In the genomic region with DNA sequence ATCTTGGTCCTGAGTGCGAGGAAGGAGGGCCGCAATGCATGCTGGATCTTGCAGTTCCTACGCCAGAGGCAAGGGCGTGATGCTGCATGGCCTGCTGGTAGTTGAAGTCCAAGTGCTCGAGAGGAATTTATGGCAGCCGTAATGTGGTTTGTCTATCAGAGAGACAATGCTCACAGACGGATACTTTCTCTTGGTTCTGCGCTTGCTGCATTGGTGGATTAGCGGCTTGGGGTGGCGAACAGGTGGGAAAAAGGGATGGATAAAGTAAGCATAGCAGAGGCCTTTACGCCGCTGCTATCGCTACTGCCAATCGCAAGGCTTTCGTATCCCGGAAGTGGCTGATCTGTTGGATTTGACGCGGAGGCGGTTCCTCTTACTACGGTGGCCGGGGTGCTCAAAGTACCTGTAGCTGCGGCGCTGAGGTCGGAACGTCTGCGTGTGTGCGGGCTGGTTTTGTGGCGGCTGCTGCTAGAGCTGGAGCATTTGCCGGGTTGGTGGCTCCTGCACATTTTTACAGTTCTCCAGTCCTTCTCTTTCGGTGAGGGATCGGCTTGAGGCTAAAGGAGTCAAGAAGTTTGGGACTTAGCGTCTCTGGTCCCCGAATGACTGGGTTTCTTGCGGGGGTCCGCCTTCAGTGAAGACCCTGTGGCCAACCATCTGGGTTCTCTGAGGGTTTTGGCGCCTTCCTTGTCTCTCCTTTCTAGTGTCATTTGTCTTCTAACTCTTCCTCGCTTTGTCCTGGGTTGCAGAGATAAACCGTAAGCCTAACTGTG, we compare ENCODE assay signal across 8 cellular contexts. TPM values are rescaled to one million over a fixed set of nuclear protein-coding genes. Genes with fewer than 3 reads are reported as not detected.
DNase-seq lines count a peak whose midpoint lies in the region; ATAC-seq and TF ChIP-seq lines count a peak whose summit lies in the region.

A gene with protein sequence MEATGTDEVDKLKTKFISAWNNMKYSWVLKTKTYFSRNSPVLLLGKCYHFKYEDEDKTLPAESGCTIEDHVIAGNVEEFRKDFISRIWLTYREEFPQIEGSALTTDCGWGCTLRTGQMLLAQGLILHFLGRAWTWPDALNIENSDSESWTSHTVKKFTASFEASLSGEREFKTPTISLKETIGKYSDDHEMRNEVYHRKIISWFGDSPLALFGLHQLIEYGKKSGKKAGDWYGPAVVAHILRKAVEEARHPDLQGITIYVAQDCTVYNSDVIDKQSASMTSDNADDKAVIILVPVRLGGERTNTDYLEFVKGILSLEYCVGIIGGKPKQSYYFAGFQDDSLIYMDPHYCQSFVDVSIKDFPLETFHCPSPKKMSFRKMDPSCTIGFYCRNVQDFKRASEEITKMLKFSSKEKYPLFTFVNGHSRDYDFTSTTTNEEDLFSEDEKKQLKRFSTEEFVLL (plus strand): TSS at position 397 of the 773 bp plus-strand sequence. CDS start 19,655 bp downstream, outside the sequence.

- WGBS in tibial nerve, 2 donors, result 0 to 1% methylated on average over 38 of the region's 38 CpGs

- peak within 1 kb of the TSS; percentile 95 for H2AFZ ChIP-seq in parathyroid adenoma

- peak; percentile 98 for DNase-seq in GM12864 (ENCODE audit: low read depth)
- DNase-seq in NCI-H1105 treated with DMSO at 0.1 percent for 48 hours (lab: John Stamatoyannopoulos, UW), result peak; percentile 96
- DNase-seq in SKM-1 treated with dmso at 0.1 percent for 144 hours (lab: John Stamatoyannopoulos, UW; ENCODE audit: unreplicated experiment), result peak; percentile 94
- DNase-seq in activated naive CD8-positive, alpha-beta T cell treated with anti-CD3 and anti-CD28 coated beads, Interleukin-2, amount 50 U/mL, for 16 hours (ENCODE audit: low read depth, low spot score), result peak; percentile 80
- DNase-seq in cardiac muscle cell (ENCODE audit: low read depth in 1 of 2, low spot score in 1 of 2), result peak; percentile 96 to 99
- peak; percentile 89 to 97 for DNase-seq in tibial nerve (ENCODE audit: low spot score in 2 of 2)

- peak; percentile 59 to 93 for TF ChIP-seq EP300 in tibial nerve (IDR thresholded peaks at IDR 0.05)

- H3K36me3 ChIP-seq in cardiac muscle cell (no peaks in the 10 kb centered on the region), parathyroid adenoma (ENCODE audit: control insufficient read depth, insufficient read depth, low read length) (no peaks in the 10 kb centered on the region), tibial nerve (no peaks in the 10 kb centered on the region)

- TF ChIP-seq POLR2A in tibial nerve (IDR thresholded peaks at IDR 0.05), result peak in 1 of 2 donors; percentile 49

- ATAC-seq in HG02678 (IDR thresholded peaks at IDR 0.05; ENCODE audit: unreplicated experiment), result peak; percentile 96

- H3K79me2 ChIP-seq in parathyroid adenoma, result no peaks in the 10 kb centered on the region

- H3K4me1 ChIP-seq in cardiac muscle cell (ENCODE audit: low read depth) (peaks cover 11% of the 10 kb centered on the region), parathyroid adenoma (peaks cover 4% of the 10 kb centered on the region), tibial nerve (peaks cover 0 to 28% (median 11%) of the 10 kb centered on the region in 4 donors)

- H3K27me3 ChIP-seq in cardiac muscle cell, result no peaks in the 10 kb centered on the region
- no peaks in the 10 kb centered on the region for H3K27me3 ChIP-seq in parathyroid adenoma (ENCODE audit: control insufficient read depth, insufficient read depth, low read length)
- H3K27me3 ChIP-seq in tibial nerve, result no peaks in the 10 kb centered on the region

- H3K9ac ChIP-seq in parathyroid adenoma, result no peak within 1 kb of the TSS

- H3K9me3 ChIP-seq in cardiac muscle cell (ENCODE audit: low read depth), result no peaks in the 10 kb centered on the region
- H3K9me3 ChIP-seq in parathyroid adenoma (ENCODE audit: control insufficient read depth, low read length), result no peaks in the 10 kb centered on the region
- H3K9me3 ChIP-seq in tibial nerve, result no peaks in the 10 kb centered on the region

- H3K27ac ChIP-seq in cardiac muscle cell (peak within 1 kb of the TSS; percentile 97), parathyroid adenoma (peak within 1 kb of the TSS; percentile 91), tibial nerve (peak within 1 kb of the TSS; percentile 84 to 95 (median 88))

- H3K4me3 ChIP-seq in GM12864 (ENCODE audit: low read depth, low read length) (peak within 1 kb of the TSS; percentile 98), cardiac muscle cell (peak within 1 kb of the TSS; percentile 68), parathyroid adenoma (ENCODE audit: low read depth, low read length) (peak within 1 kb of the TSS; percentile 84), tibial nerve (peak within 1 kb of the TSS; percentile 73 to 91 (median 79))

- TF ChIP-seq CTCF in GM12864 (IDR thresholded peaks at IDR 0.05; ENCODE audit: low read depth, low read length, missing control alignments) (no peak), cardiac muscle cell (IDR thresholded peaks at IDR 0.05; ENCODE audit: low read depth, low read length) (no peak), parathyroid adenoma (IDR thresholded peaks at IDR 0.05) (no peak), tibial nerve (IDR thresholded peaks at IDR 0.05) (peak in 1 of 5 experiments; percentile 46)

- H3K4me2 ChIP-seq in parathyroid adenoma (ENCODE audit: low read length), result peak within 1 kb of the TSS; percentile 76

RNA-seq across cellular contexts. Expression of the gene that starts here (rescaled TPM):
- total RNA-seq in cardiac muscle cell (7.8 and 9.0 TPM in 2 replicates), tibial nerve (10 to 100 TPM in 1 of 4 donors, 1 to 10 TPM in 3; 3.9 to 14.2 (median 7.7) TPM)
- 14.7 and 17.7 TPM in 2 replicates for polyA plus RNA-seq in cardiac muscle cell

Comparison
In these comparisons a context has a peak if more than half of its experiments do, and no peak if none do; other contexts are left out.
1. Peak in every context shown above with its lines: DNase-seq, ATAC-seq, H3K4me3 ChIP-seq and H3K27ac ChIP-seq.